In the genomic region with DNA sequence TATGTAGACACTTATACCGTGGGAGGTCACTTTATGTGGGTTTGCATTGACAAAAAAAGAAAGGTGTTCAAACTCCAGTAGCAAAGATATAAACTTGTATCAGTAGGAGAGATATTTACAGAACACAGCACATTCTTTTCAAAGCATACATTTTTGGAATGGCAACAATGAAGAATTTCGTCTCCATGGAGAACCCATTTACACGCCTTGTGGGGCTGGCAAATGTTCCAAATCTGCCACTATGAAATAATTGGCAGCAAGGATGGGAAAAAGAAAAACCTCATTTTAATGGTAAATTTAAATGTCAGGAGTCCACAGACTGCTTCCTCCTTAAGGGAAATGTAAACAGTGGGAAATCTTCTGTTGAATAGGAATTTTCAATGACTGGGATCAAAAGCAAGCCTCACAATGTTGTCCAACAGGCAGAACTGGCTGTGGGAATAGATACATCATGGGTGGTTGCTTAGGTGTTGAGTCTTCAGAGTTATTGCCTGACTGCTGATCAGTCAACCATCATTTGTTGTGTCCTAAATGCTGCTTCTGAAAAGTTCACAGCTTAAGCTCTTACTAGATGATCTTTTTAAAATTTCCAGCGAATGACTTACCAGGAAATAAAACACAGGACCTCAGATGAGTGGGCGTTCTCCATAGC, we compare ENCODE assay signal across 23 cellular contexts.
DNase-seq lines count a peak whose midpoint lies in the region; ATAC-seq and TF ChIP-seq lines count a peak whose summit lies in the region.
"Had no signal": no experiment of that assay in that cellular context is flagged by ENCODE, and none has a peak within 500 bp of the region (broad histone marks: within the 10 kb centered on the region; RNA-seq: fewer than 3 reads in every experiment).

No MANE protein-coding gene starts in this region.

- H3K27me3 Mint-ChIP-seq in endodermal cell (ENCODE audit: insufficient read depth), result no peaks in the 10 kb centered on the region
- H3K27me3 Mint-ChIP-seq: activated CD4-positive, alpha-beta memory T cell treated with anti-CD3 and anti-CD28 coated beads for 36 hours; CD8-positive, alpha-beta memory T cell; naive B cell had no signal

- H3K18ac ChIP-seq in trophoblast cell (ENCODE audit: low read length), result no peak overlapping the region

- no peak overlapping the region for H2BK120ac ChIP-seq in trophoblast cell (ENCODE audit: insufficient read depth, low read length, poor library complexity)

- no peak overlapping the region for H3K14ac ChIP-seq in trophoblast cell (ENCODE audit: low read length)

- H4K91ac ChIP-seq in trophoblast cell (ENCODE audit: low read depth, low read length), result no peak overlapping the region

- H3K36me3 ChIP-seq in endodermal cell (ENCODE audit: control insufficient read depth, insufficient read depth, low read length), result no peaks in the 10 kb centered on the region
- H3K36me3 ChIP-seq in trophoblast cell (ENCODE audit: control insufficient read depth in 1 of 2, insufficient read depth in 2 of 2, low read length in 2 of 2), result no peaks in the 10 kb centered on the region
- H3K36me3 ChIP-seq in heart right ventricle, result no peaks in the 10 kb centered on the region
- H3K36me3 ChIP-seq: lower lobe of right lung, ovary, thyroid gland had no signal

- H3K27me3 ChIP-seq in endodermal cell (ENCODE audit: control insufficient read depth, insufficient read depth, low read length, poor library complexity, severe bottlenecking), result no peaks in the 10 kb centered on the region
- no peaks in the 10 kb centered on the region for H3K27me3 ChIP-seq in trophoblast cell (ENCODE audit: insufficient read depth, low read length)
- H3K27me3 ChIP-seq in dorsolateral prefrontal cortex, result no peaks in the 10 kb centered on the region
- H3K27me3 ChIP-seq in heart right ventricle, result no peaks in the 10 kb centered on the region
- H3K27me3 ChIP-seq: ovary, thyroid gland had no signal

- peaks cover 25% of the 10 kb centered on the region for H3K9me3 Mint-ChIP-seq in endodermal cell

- no peaks in the 10 kb centered on the region for H3K4me1 ChIP-seq in endodermal cell (ENCODE audit: control insufficient read depth, insufficient read depth, low read length)
- H3K4me1 ChIP-seq in trophoblast cell (ENCODE audit: control insufficient read depth in 1 of 2, insufficient read depth in 2 of 2, low read length in 2 of 2), result peaks cover 2 to 4% of the 10 kb centered on the region in 2 experiments
- peaks cover 0 to 7% (median 0%) of the 10 kb centered on the region in 9 donors for H3K4me1 ChIP-seq in heart right ventricle
- H3K4me1 ChIP-seq: lower lobe of right lung, thyroid gland had no signal

- intact Hi-C loops in dorsolateral prefrontal cortex (cut with DNase I) (no loop called here), heart right ventricle (cut with DNase I) (no loop called here)

- H2AFZ ChIP-seq in trophoblast cell (ENCODE audit: insufficient read depth, low read length, poor library complexity), result no peak overlapping the region

- H3K27ac Mint-ChIP-seq in endodermal cell, result no peak overlapping the region
- H3K27ac Mint-ChIP-seq: activated CD4-positive, alpha-beta memory T cell treated with anti-CD3 and anti-CD28 coated beads for 36 hours; CD8-positive, alpha-beta memory T cell; immature natural killer cell; naive B cell; T-helper 1 cell treated with Interleukin-12 subunit alpha and Interleukin-12 subunit beta and Interleukin-4 antibody, amounts not matched to agents 30 μg/mL and 1 μg/mL, for 36 hours had no signal

- H3K9me3 ChIP-seq in endodermal cell (ENCODE audit: control insufficient read depth, low read length), result peaks cover 2% of the 10 kb centered on the region
- no peaks in the 10 kb centered on the region for H3K9me3 ChIP-seq in trophoblast cell (ENCODE audit: insufficient read depth, low read depth, low read length)
- H3K9me3 ChIP-seq in heart right ventricle, result peaks cover 0 to 8% (median 0%) of the 10 kb centered on the region in 11 donors
- H3K9me3 ChIP-seq: lower lobe of right lung, ovary, thyroid gland had no signal

- H3K4me3 ChIP-seq in endodermal cell (ENCODE audit: low read length) (no peak overlapping the region), trophoblast cell (ENCODE audit: low read depth, low read length) (no peak overlapping the region), dorsolateral prefrontal cortex (no peak overlapping the region), heart right ventricle (no peak overlapping the region)
- H3K4me3 ChIP-seq: lower lobe of right lung, ovary, thyroid gland had no signal

- H3K4me2 ChIP-seq in trophoblast cell (ENCODE audit: low read length), result peak overlapping the region; percentile 31

- peaks cover 2% of the 10 kb centered on the region for H3K4me1 Mint-ChIP-seq in endodermal cell
- H3K4me1 Mint-ChIP-seq: CD8-positive, alpha-beta memory T cell; immature natural killer cell; naive B cell had no signal

- peak overlapping the region; percentile 60 for H3K27ac ChIP-seq in endodermal cell (ENCODE audit: low read depth, low read length)
- peak overlapping the region; percentile 79 for H3K27ac ChIP-seq in trophoblast cell (ENCODE audit: low read depth, low read length)
- H3K27ac ChIP-seq in dorsolateral prefrontal cortex, result no peak overlapping the region
- no peak overlapping the region for H3K27ac ChIP-seq in heart right ventricle
- H3K27ac ChIP-seq: lower lobe of right lung, ovary, thyroid gland, VCaP had no signal

- H3K79me1 ChIP-seq in trophoblast cell (ENCODE audit: low read length), result no peaks in the 10 kb centered on the region

- no peak overlapping the region for H3K23ac ChIP-seq in trophoblast cell (ENCODE audit: low read length)

- no peak overlapping the region for H4K8ac ChIP-seq in trophoblast cell (ENCODE audit: low read depth, low read length)

- H3K4me3 Mint-ChIP-seq in endodermal cell, result no peak overlapping the region
- H3K4me3 Mint-ChIP-seq: activated CD4-positive, alpha-beta memory T cell treated with anti-CD3 and anti-CD28 coated beads for 36 hours; CD8-positive, alpha-beta memory T cell; immature natural killer cell; naive B cell; T-helper 1 cell treated with Interleukin-12 subunit alpha and Interleukin-12 subunit beta and Interleukin-4 antibody, amounts not matched to agents 30 μg/mL and 1 μg/mL, for 36 hours had no signal

- no peak overlapping the region for H2AK5ac ChIP-seq in trophoblast cell (ENCODE audit: low read length)

- 60 to 89% methylated on average over 1 to 5 of the region's 5 CpGs for WGBS in endodermal cell (ENCODE audit: insufficient coverage in 1 of 2, insufficient read length in 1 of 2), 2 experiments
- WGBS in trophoblast cell (ENCODE audit: extremely low coverage, insufficient coverage, insufficient read length), result no CpG with 5 or more reads among the region's 5 CpGs
- 76 to 77% methylated on average over 5 of the region's 5 CpGs for whole genome bisulfite sequencing in heart right ventricle, 2 donors

- no peak overlapping the region for H4K12ac ChIP-seq in trophoblast cell (ENCODE audit: low read depth, low read length)

- no peak overlapping the region for H2BK12ac ChIP-seq in trophoblast cell (ENCODE audit: low read length)

- TF ChIP-seq CTCF in endodermal cell (conservative IDR thresholded peaks at IDR 0.05), result no peak
- no peak for TF ChIP-seq CTCF in dorsolateral prefrontal cortex (IDR thresholded peaks at IDR 0.05 in 54 of 56, conservative IDR thresholded peaks at IDR 0.05 in 2 of 56; ENCODE audit: low read depth in 1 of 56, partially characterized antibody in 56 of 56)
- TF ChIP-seq CTCF in heart right ventricle (IDR thresholded peaks at IDR 0.05), result no peak

- no peak overlapping the region for H3K4ac ChIP-seq in trophoblast cell (ENCODE audit: low read depth, low read length)

- DNase-seq in DMS79 treated with DMSO at 0.1 percent for 48 hours (lab: John Stamatoyannopoulos, UW), result peak; percentile 61
- DNase-seq in NCI-H345 (lab: John Stamatoyannopoulos, UW), result peak; percentile 97
- DNase-seq in endodermal cell, result no peak
- peak; percentile 90 to 97 for DNase-seq in trophoblast cell
- DNase-seq in dorsolateral prefrontal cortex, result no peak
- no peak for DNase-seq in heart right ventricle
- DNase-seq: activated CD4-positive, alpha-beta memory T cell treated with anti-CD3 and anti-CD28 coated beads for 36 hours; activated naive CD4-positive, alpha-beta T cell; activated T-cell treated with anti-CD3 and anti-CD28 coated beads for 4 hours; CD8-positive, alpha-beta memory T cell; effector CD8-positive, alpha-beta T cell; immature natural killer cell; lower lobe of right lung; naive B cell; NCI-H1417 treated with DMSO at 0.1 percent for 48 hours; ovary; SHP77 treated with DMSO at 0.1 percent for 48 hours; stimulated activated naive CD4-positive, alpha-beta T cell treated with Interleukin-2 at 50 U/mL for 16 hours; thyroid gland had no signal

- no peak overlapping the region for H2BK5ac ChIP-seq in trophoblast cell (ENCODE audit: low read depth, low read length, poor library complexity)

- H3K36me3 Mint-ChIP-seq in endodermal cell (ENCODE audit: low read depth), result no peaks in the 10 kb centered on the region
- H3K36me3 Mint-ChIP-seq: activated CD4-positive, alpha-beta memory T cell treated with anti-CD3 and anti-CD28 coated beads for 36 hours; CD8-positive, alpha-beta memory T cell; immature natural killer cell; naive B cell had no signal

- H3K9ac ChIP-seq in endodermal cell (ENCODE audit: extremely low read depth, low read length, poor library complexity, severe bottlenecking), result no peak overlapping the region
- no peak overlapping the region for H3K9ac ChIP-seq in trophoblast cell (ENCODE audit: low read length)

- no peaks in the 10 kb centered on the region for H3K79me2 ChIP-seq in trophoblast cell (ENCODE audit: control insufficient read depth, insufficient read depth, low read length, poor library complexity)

- ATAC-seq in HG03354 (IDR thresholded peaks at IDR 0.05; ENCODE audit: poor library complexity, severe bottlenecking, unreplicated experiment) (no peak), heart right ventricle (no peak)
- ATAC-seq: lower lobe of right lung, sciatic nerve had no signal

Comparison
In these comparisons a context has a peak if more than half of its experiments do, and no peak if none do; other contexts are left out.
1. DNase-seq: peak in DMS79 treated with DMSO at 0.1 percent for 48 hours (single experiment), NCI-H345 (single experiment) and trophoblast cell (2 of 2); none in endodermal cell (single experiment), dorsolateral prefrontal cortex (0 of 10) and heart right ventricle (0 of 2).
2. H3K27ac ChIP-seq: peak in endodermal cell (single experiment) and trophoblast cell (single experiment); none in dorsolateral prefrontal cortex (0 of 59) and heart right ventricle (0 of 10).